ENCODE assay signal across 8 cellular contexts in genomic region chr16:81036751-81037350, GRCh38. TPM values are rescaled to one million over a fixed set of nuclear protein-coding genes. Genes with fewer than 3 reads are reported as not detected.
DNase-seq lines count a peak whose midpoint lies in the region; ATAC-seq and TF ChIP-seq lines count a peak whose summit lies in the region.

No MANE protein-coding gene starts in this region.

- intact Hi-C loops in activated CD4-positive, alpha-beta T cell treated with anti-CD3 and anti-CD28 coated beads for 36 hours (cut with DNase I, micrococcal nuclease), result loop anchor here in 1 of 2 experiments (1.0 to 5.0 kb wide), 2 partner anchors 278 to 710 kb away; no protein-coding TSS in a partner anchor
- intact Hi-C loops in right cardiac atrium (cut with DNase I), result no loop called here

- DNase-seq in activated CD4-positive, alpha-beta T cell treated with anti-CD3 and anti-CD28 coated beads for 36 hours, result peak; percentile 11
- DNase-seq in activated CD4-positive, alpha-beta T cell treated with anti-CD3 and anti-CD28 coated beads, Interleukin-2, amount 50 U/mL, for 4 hours, result no peak
- DNase-seq in right cardiac atrium, result no peak
- no peak for DNase-seq in iPS-NIHi11 (ENCODE audit: low spot score)
- no peak for DNase-seq in NCI-H1694 treated with DMSO at 0.1 percent for 48 hours (lab: John Stamatoyannopoulos, UW)
- no peak for DNase-seq in HuH-7 (ENCODE audit: low spot score)

- POLR2A ChIA-PET in activated CD4-positive, alpha-beta T cell treated with anti-CD3 and anti-CD28 coated beads for 36 hours (lab: Charles Lee), result interaction anchor here (0.9 to 1.8 kb wide), 2 partner anchors 33 to 40 kb away, joined by 3 to 10 read pairs; partner anchors contain the start of gene C16orf46

- peaks cover 15% of the 10 kb centered on the region for H3K36me3 Mint-ChIP-seq in activated CD4-positive, alpha-beta T cell treated with anti-CD3 and anti-CD28 coated beads for 36 hours (ENCODE audit: low read depth)

- H3K27ac ChIP-seq in right cardiac atrium (ENCODE audit: low read length) (no peak overlapping the region), skin epidermis (peak overlapping the region in 15 of 21 experiments; percentile 29 to 89 (median 82))

- H3K27me3 ChIP-seq in right cardiac atrium (ENCODE audit: control insufficient read depth, insufficient read depth), result no peaks in the 10 kb centered on the region

- H3K27me3 Mint-ChIP-seq in activated CD4-positive, alpha-beta T cell treated with anti-CD3 and anti-CD28 coated beads for 36 hours, result no peaks in the 10 kb centered on the region

- CTCF ChIA-PET in activated CD4-positive, alpha-beta T cell treated with anti-CD3 and anti-CD28 coated beads for 36 hours (lab: Charles Lee), result interaction anchor here (0.5 to 4.0 kb wide), 9 partner anchors 9 to 162 kb away, joined by 3 to 51 read pairs (median 6); partner anchors contain the start of genes C16orf46, CENPN and CMC2

- no peak for TF ChIP-seq CTCF in WI38 (IDR thresholded peaks at IDR 0.05; ENCODE audit: low read depth, low read length)

- no peaks in the 10 kb centered on the region for H3K9me3 ChIP-seq in right cardiac atrium (ENCODE audit: control insufficient read depth, low read length)

- peaks cover 2% of the 10 kb centered on the region for H3K4me1 ChIP-seq in right cardiac atrium (ENCODE audit: control insufficient read depth, insufficient read depth, low read length)

- no peaks in the 10 kb centered on the region for H3K9me3 Mint-ChIP-seq in activated CD4-positive, alpha-beta T cell treated with anti-CD3 and anti-CD28 coated beads for 36 hours (ENCODE audit: low read depth)

- H3K4me3 ChIP-seq in WI38 (ENCODE audit: low read depth, low read length) (peak overlapping the region; percentile 81), right cardiac atrium (ENCODE audit: low read length) (peak overlapping the region; percentile 95), skin epidermis (peak overlapping the region; percentile 54 to 92 (median 78))

- H3K27ac Mint-ChIP-seq in activated CD4-positive, alpha-beta T cell treated with anti-CD3 and anti-CD28 coated beads for 36 hours, result peak overlapping the region; percentile 48

- no peak for ATAC-seq in activated CD4-positive, alpha-beta T cell treated with anti-CD3 and anti-CD28 coated beads for 36 hours
- ATAC-seq in right cardiac atrium, result peak in 1 of 2 donors; percentile 37

- peak overlapping the region; percentile 80 for H3K4me3 Mint-ChIP-seq in activated CD4-positive, alpha-beta T cell treated with anti-CD3 and anti-CD28 coated beads for 36 hours

- WGBS in right cardiac atrium, result 25% methylated on average over 10 of the region's 10 CpGs

- H3K4me1 Mint-ChIP-seq in activated CD4-positive, alpha-beta T cell treated with anti-CD3 and anti-CD28 coated beads for 36 hours, result peaks cover 30% of the 10 kb centered on the region

RNA-seq across cellular contexts. Expression of gene ATMIN, which starts 1.2 kb away (rescaled TPM):
- total RNA-seq in activated CD4-positive, alpha-beta T cell treated with anti-CD3 and anti-CD28 coated beads for 36 hours, result 10 to 100 TPM; 20.3 to 31.2 TPM
- 10 to 100 TPM; 19.9 to 25.7 (median 22.1) TPM for total RNA-seq in right cardiac atrium
- polyA plus RNA-seq in right cardiac atrium, result 9.4 TPM

RNA-seq across cellular contexts. Expression of gene CENPN, which starts 29.8 kb away (rescaled TPM):
- 10 to 100 TPM; 45.7 to 56.3 TPM for total RNA-seq in activated CD4-positive, alpha-beta T cell treated with anti-CD3 and anti-CD28 coated beads for 36 hours
- 10 to 100 TPM in 1 of 4 donors, 1 to 10 TPM in 3; 6.4 to 11.8 (median 7.9) TPM for total RNA-seq in right cardiac atrium
- 4.9 TPM for polyA plus RNA-seq in right cardiac atrium

RNA-seq across cellular contexts. Expression of gene CMC2, which starts 30.2 kb away (rescaled TPM):
- 100 to 1,000 TPM in 1 of 2 experiments, 10 to 100 TPM in 1; 100.0 to 114 TPM for total RNA-seq in activated CD4-positive, alpha-beta T cell treated with anti-CD3 and anti-CD28 coated beads for 36 hours
- total RNA-seq in right cardiac atrium, result 100 to 1,000 TPM; 117 to 127 (median 125) TPM
- polyA plus RNA-seq in right cardiac atrium, result 342 TPM

RNA-seq across cellular contexts. Expression of gene C16orf46, which starts 40.2 kb away (rescaled TPM):
- total RNA-seq in activated CD4-positive, alpha-beta T cell treated with anti-CD3 and anti-CD28 coated beads for 36 hours, result under 1 TPM; 0.28 to 0.34 TPM
- under 1 TPM in 2 of 4 donors, not detected in 2; 0.47 to 0.97 TPM for total RNA-seq in right cardiac atrium
- 0.52 TPM for polyA plus RNA-seq in right cardiac atrium

RNA-seq across cellular contexts. Expression of gene GCSH, which starts 59.3 kb away (rescaled TPM):
- total RNA-seq in activated CD4-positive, alpha-beta T cell treated with anti-CD3 and anti-CD28 coated beads for 36 hours, result 10 to 100 TPM; 22.2 to 24.9 TPM
- 10 to 100 TPM; 23.4 to 32.3 (median 30.3) TPM for total RNA-seq in right cardiac atrium
- polyA plus RNA-seq in right cardiac atrium, result 32.0 TPM
